ENCODE assay signal across 18 cellular contexts in the genomic region with DNA sequence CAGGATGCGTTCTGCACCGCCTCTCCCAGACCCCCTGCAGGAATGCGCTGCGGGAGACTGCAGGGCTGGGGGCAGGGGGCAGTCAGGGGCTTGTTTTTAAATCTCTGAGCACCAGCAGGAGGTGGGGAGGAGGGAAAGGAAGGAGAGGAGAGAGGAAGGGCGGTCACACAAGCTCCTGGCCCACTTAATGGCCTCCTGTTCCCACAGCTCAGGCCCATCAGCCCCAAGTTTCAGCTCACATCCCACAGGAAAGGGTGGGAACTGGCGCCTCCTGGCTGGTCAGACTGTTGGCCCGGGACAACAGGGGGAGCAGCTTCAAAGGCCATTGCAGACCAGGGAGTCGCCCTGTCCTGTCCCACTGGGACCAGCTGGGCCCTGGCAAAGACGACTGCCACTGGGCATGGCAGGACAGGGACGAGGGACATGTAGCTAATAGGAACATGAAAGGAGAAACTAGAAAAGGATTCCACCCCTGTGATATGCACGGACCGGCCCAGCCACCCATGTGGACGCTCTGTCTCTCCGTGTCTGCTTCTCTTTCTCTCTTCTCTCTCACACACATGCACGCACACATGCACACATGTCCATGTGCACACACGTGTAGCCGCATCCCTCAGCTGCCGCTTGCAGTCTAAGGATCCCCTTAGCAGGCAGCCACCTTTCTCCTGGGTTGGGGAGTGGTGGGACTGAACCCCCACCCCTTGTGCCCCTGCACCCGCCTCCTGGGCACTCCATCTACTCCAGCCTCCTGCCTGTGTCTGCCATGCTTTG. TPM values are rescaled to one million over a fixed set of nuclear protein-coding genes. Genes with fewer than 3 reads are reported as not detected.
A peak's percentile ranks its signal among the peaks of the same experiment; 100 is the strongest.
DNase-seq lines count a peak whose midpoint lies in the region; ATAC-seq, FAIRE-seq and TF ChIP-seq lines count a peak whose summit lies in the region.
"Had no signal": no experiment of that assay in that cellular context is flagged by ENCODE, and none has a peak within 500 bp of the region (broad histone marks: within the 10 kb centered on the region; RNA-seq: fewer than 3 reads in every experiment).

No MANE protein-coding gene starts in this region.

- H3K4me1 ChIP-seq in kidney (ENCODE audit: control insufficient read depth in 1 of 2, insufficient read depth in 1 of 2, low read depth in 1 of 2, low read length in 2 of 2) = peaks cover 9 to 25% of the 10 kb centered on the region in 2 donors
- H3K4me1 ChIP-seq: right lobe of liver had no signal

- peaks cover 2% of the 10 kb centered on the region for H3K27me3 Mint-ChIP-seq in HFFc6 (ENCODE audit: insufficient read depth)
- no peaks in the 10 kb centered on the region for H3K27me3 Mint-ChIP-seq in central memory CD8-positive, alpha-beta T cell
- no peaks in the 10 kb centered on the region for H3K27me3 Mint-ChIP-seq in naive thymus-derived CD8-positive, alpha-beta T cell
- H3K27me3 Mint-ChIP-seq: activated CD4-positive, alpha-beta memory T cell treated with anti-CD3 and anti-CD28 coated beads for 36 hours; stimulated activated naive CD8-positive, alpha-beta T cell treated with anti-CD3 and anti-CD28 coated beads, Interleukin-15, amount 100 ng/mL, for 72 hours had no signal

- POLR2A ChIA-PET in naive thymus-derived CD8-positive, alpha-beta T cell (lab: Charles Lee) = interaction anchor here (0.7 kb wide), 1 partner anchor 82 kb away, joined by 6 read pairs; no protein-coding TSS in a partner anchor

- H3K36me3 Mint-ChIP-seq in HFFc6 (ENCODE audit: low read depth) = 0 out of 2 replicates have a peak, but pooled peaks cover 5% of the 10 kb centered on the region
- H3K36me3 Mint-ChIP-seq in central memory CD8-positive, alpha-beta T cell (ENCODE audit: insufficient read depth) = peaks cover 16% of the 10 kb centered on the region
- no peaks in the 10 kb centered on the region for H3K36me3 Mint-ChIP-seq in stimulated activated effector memory CD8-positive, alpha-beta T cell treated with anti-CD3 and anti-CD28 coated beads, Interleukin-12 subunit alpha, Interleukin-12 subunit beta, amount 100 ng/mL, for 72 hours
- H3K36me3 Mint-ChIP-seq in naive thymus-derived CD8-positive, alpha-beta T cell = no peaks in the 10 kb centered on the region
- H3K36me3 Mint-ChIP-seq: activated CD4-positive, alpha-beta memory T cell treated with anti-CD3 and anti-CD28 coated beads for 36 hours had no signal

- TF ChIP-seq CTCF in HFFc6 (IDR thresholded peaks at IDR 0.05) (peak; percentile 21; the same call in 1 of the 2 replicates), kidney (IDR thresholded peaks at IDR 0.05; ENCODE audit: borderline replicate concordance, extremely low read depth, insufficient read depth) (no peak)

- H3K4me1 Mint-ChIP-seq in HFFc6 (ENCODE audit: low read depth) = peaks cover 40% of the 10 kb centered on the region
- peaks cover 35% of the 10 kb centered on the region for H3K4me1 Mint-ChIP-seq in central memory CD8-positive, alpha-beta T cell
- H3K4me1 Mint-ChIP-seq in stimulated activated effector memory CD8-positive, alpha-beta T cell treated with anti-CD3 and anti-CD28 coated beads, Interleukin-12 subunit alpha, Interleukin-12 subunit beta, amount 100 ng/mL, for 72 hours = peaks cover 30% of the 10 kb centered on the region
- H3K4me1 Mint-ChIP-seq in naive thymus-derived CD8-positive, alpha-beta T cell = peaks cover 0 to 48% (median 5%) of the 10 kb centered on the region in 4 donors

- no peak overlapping the region for H3K4me3 Mint-ChIP-seq in HFFc6
- no peak overlapping the region for H3K4me3 Mint-ChIP-seq in central memory CD8-positive, alpha-beta T cell
- H3K4me3 Mint-ChIP-seq in stimulated activated effector memory CD8-positive, alpha-beta T cell treated with anti-CD3 and anti-CD28 coated beads, Interleukin-12 subunit alpha, Interleukin-12 subunit beta, amount 100 ng/mL, for 72 hours = no peak overlapping the region
- no peak overlapping the region for H3K4me3 Mint-ChIP-seq in naive thymus-derived CD8-positive, alpha-beta T cell
- H3K4me3 Mint-ChIP-seq: activated CD4-positive, alpha-beta memory T cell treated with anti-CD3 and anti-CD28 coated beads for 36 hours; stimulated activated naive CD8-positive, alpha-beta T cell treated with anti-CD3 and anti-CD28 coated beads, Interleukin-15, amount 100 ng/mL, for 72 hours had no signal

- no peak for ATAC-seq in central memory CD8-positive, alpha-beta T cell (replicated peaks; ENCODE audit: extremely low read depth, poor library complexity, severe bottlenecking)
- ATAC-seq in stimulated activated effector memory CD8-positive, alpha-beta T cell treated with anti-CD3 and anti-CD28 coated beads, Interleukin-12 subunit alpha, Interleukin-12 subunit beta, amount 100 ng/mL, for 72 hours = no peak
- ATAC-seq in GM18868 (IDR thresholded peaks at IDR 0.05; ENCODE audit: unreplicated experiment) = no peak
- ATAC-seq in naive thymus-derived CD8-positive, alpha-beta T cell = no peak
- ATAC-seq: body of pancreas; stimulated activated naive CD8-positive, alpha-beta T cell treated with anti-CD3 and anti-CD28 coated beads, Interleukin-15, amount 100 ng/mL, for 72 hours had no signal

- no peaks in the 10 kb centered on the region for H3K9me3 Mint-ChIP-seq in HFFc6
- H3K9me3 Mint-ChIP-seq in central memory CD8-positive, alpha-beta T cell = no peaks in the 10 kb centered on the region
- H3K9me3 Mint-ChIP-seq in stimulated activated effector memory CD8-positive, alpha-beta T cell treated with anti-CD3 and anti-CD28 coated beads, Interleukin-12 subunit alpha, Interleukin-12 subunit beta, amount 100 ng/mL, for 72 hours = no peaks in the 10 kb centered on the region
- H3K9me3 Mint-ChIP-seq in naive thymus-derived CD8-positive, alpha-beta T cell = no peaks in the 10 kb centered on the region
- H3K9me3 Mint-ChIP-seq: activated CD4-positive, alpha-beta memory T cell treated with anti-CD3 and anti-CD28 coated beads for 36 hours; stimulated activated naive CD8-positive, alpha-beta T cell treated with anti-CD3 and anti-CD28 coated beads, Interleukin-15, amount 100 ng/mL, for 72 hours had no signal

- H3K27ac ChIP-seq in kidney (ENCODE audit: low read depth in 2 of 2, low read length in 2 of 2) = no peak overlapping the region
- H3K27ac ChIP-seq: body of pancreas, C4-2B, right lobe of liver had no signal

- intact Hi-C loops in kidney (cut with DNase I) = no loop called here

- DNase-seq in HFFc6 = no peak
- DNase-seq in central memory CD8-positive, alpha-beta T cell (ENCODE audit: low spot score in 2 of 2) = no peak
- peak; percentile 54 for DNase-seq in kidney
- no peak for DNase-seq in stimulated activated effector memory CD8-positive, alpha-beta T cell treated with anti-CD3 and anti-CD28 coated beads, Interleukin-12 subunit alpha, Interleukin-12 subunit beta, amount 100 ng/mL, for 72 hours (ENCODE audit: low spot score in 2 of 2)
- no peak for DNase-seq in NCI-H1930 (lab: John Stamatoyannopoulos, UW)
- DNase-seq in naive thymus-derived CD8-positive, alpha-beta T cell = no peak
- DNase-seq: activated CD4-positive, alpha-beta memory T cell treated with anti-CD3 and anti-CD28 coated beads for 36 hours; body of pancreas; erythroblast; HCEC 1CT; NCI-H446; Peyer's patch; stimulated activated CD4-positive, alpha-beta T cell treated with anti-CD3 and anti-CD28 coated beads, Interleukin-4, amount 100 ng/mL, for 4 hours; stimulated activated naive CD8-positive, alpha-beta T cell treated with anti-CD3 and anti-CD28 coated beads, Interleukin-15, amount 100 ng/mL, for 72 hours had no signal

- no peak overlapping the region for H3K4me3 ChIP-seq in kidney (ENCODE audit: low read length in 2 of 2)
- H3K4me3 ChIP-seq: body of pancreas, Peyer's patch, right lobe of liver had no signal

- FAIRE-seq in kidney (lab: Jason Lieb, UNC) = no peak
- FAIRE-seq: HTR-8/SVneo had no signal

- H3K9me3 ChIP-seq in kidney (ENCODE audit: control insufficient read depth in 1 of 2, low read length in 2 of 2) = no peaks in the 10 kb centered on the region
- H3K9me3 ChIP-seq: body of pancreas, Peyer's patch, right lobe of liver had no signal

- peaks cover 0 to 4% of the 10 kb centered on the region in 2 donors for H3K36me3 ChIP-seq in kidney (ENCODE audit: control insufficient read depth in 1 of 2, insufficient read depth in 2 of 2, low read length in 2 of 2)
- H3K36me3 ChIP-seq: right lobe of liver had no signal

- H3K27ac Mint-ChIP-seq in HFFc6 = peak overlapping the region; percentile 53; the same call in 1 of the 2 replicates
- peak overlapping the region; percentile 61 for H3K27ac Mint-ChIP-seq in central memory CD8-positive, alpha-beta T cell (ENCODE audit: low read depth)
- H3K27ac Mint-ChIP-seq in stimulated activated effector memory CD8-positive, alpha-beta T cell treated with anti-CD3 and anti-CD28 coated beads, Interleukin-12 subunit alpha, Interleukin-12 subunit beta, amount 100 ng/mL, for 72 hours = peak overlapping the region; percentile 5
- peak overlapping the region in 5 of 10 donors; percentile 19 to 69 (median 28) for H3K27ac Mint-ChIP-seq in naive thymus-derived CD8-positive, alpha-beta T cell
- H3K27ac Mint-ChIP-seq: activated CD4-positive, alpha-beta memory T cell treated with anti-CD3 and anti-CD28 coated beads for 36 hours had no signal

- no peak overlapping the region for H3K9ac ChIP-seq in kidney (ENCODE audit: low read length in 2 of 2)

RNA-seq across cellular contexts. Expression of a gene that starts 34.6 kb away (rescaled TPM):
- total RNA-seq in HFFc6 (2021; fragmentation: NEBNext Ultra II Directional; extraction: Animal tissue kit (Norgen Biotek cat#: 25700)) = 10 to 100 TPM in 4 of 6 experiments, 1 to 10 TPM in 2; 8.7 to 14.2 (median 11.0) TPM
- 50.7 TPM for total RNA-seq in kidney
- polyA plus RNA-seq in kidney (ENCODE audit: insufficient read depth, low read depth, low replicate concordance) = 51.0 TPM
- total RNA-seq in naive thymus-derived CD8-positive, alpha-beta T cell = 10 to 100 TPM in 1 of 2 experiments, 1 to 10 TPM in 1; 9.2 to 10.8 TPM
- polyA plus RNA-seq in naive thymus-derived CD8-positive, alpha-beta T cell = 1 to 10 TPM; 2.6 to 9.4 (median 6.1) TPM

RNA-seq across cellular contexts. Expression of a gene that starts 46.4 kb away (rescaled TPM):
- not detected for total RNA-seq in HFFc6 (2021; fragmentation: NEBNext Ultra II Directional; extraction: Animal tissue kit (Norgen Biotek cat#: 25700))
- total RNA-seq in kidney = not detected
- 0.39 TPM for polyA plus RNA-seq in kidney (ENCODE audit: insufficient read depth, low read depth, low replicate concordance)
- not detected for total RNA-seq in naive thymus-derived CD8-positive, alpha-beta T cell
- not detected for polyA plus RNA-seq in naive thymus-derived CD8-positive, alpha-beta T cell
- total RNA-seq: activated CD4-positive, alpha-beta memory T cell treated with anti-CD3 and anti-CD28 coated beads for 36 hours; Peyer's patch had no signal
